Comparison of ENCODE assay signal across 8 cellular contexts in genomic region chr20:64038252-64038578, GRCh38. TPM values are rescaled to one million over a fixed set of nuclear protein-coding genes. Genes with fewer than 3 reads are reported as not detected.
DNase-seq lines count a peak whose midpoint lies in the region; ATAC-seq, FAIRE-seq and TF ChIP-seq lines count a peak whose summit lies in the region.

No MANE protein-coding gene starts in this region.

- no TSS peak for BruUV-seq in A673 (replicated peaks; lab: Mats Ljungman, UMichigan)
- BruUV-seq in K562 (replicated peaks; lab: Mats Ljungman, UMichigan): no TSS peak

- intact Hi-C loops in A673 (cut with micrococcal nuclease; ENCODE audit: unreplicated experiment): no loop called here
- intact Hi-C loops in K562 (cut with micrococcal nuclease): loop anchor here (2.0 to 5.0 kb wide), 3 partner anchors 17 to 501 kb away; partner anchors contain the start of gene PTK6

- TF ChIP-seq RAD21 in K562 (CRISPR knock-in tag; conservative IDR thresholded peaks at IDR 0.05 in 1 of 2, IDR thresholded peaks at IDR 0.05 in 1 of 2): no peak

- peak; percentile 24 for ATAC-seq in GM19023 (IDR thresholded peaks at IDR 0.05; ENCODE audit: unreplicated experiment)
- ATAC-seq in HG03432 (IDR thresholded peaks at IDR 0.05; ENCODE audit: unreplicated experiment): peak; percentile 41
- ATAC-seq in K562: peak; percentile 52

- WGBS in K562 (ENCODE audit: insufficient coverage, low coverage, missing lambda C conversion rate): 6% methylated on average over 15 of the region's 31 CpGs
- no CpG with 5 or more reads among the region's 31 CpGs for WGBS in trophoblast cell (ENCODE audit: extremely low coverage, insufficient coverage, insufficient read length)

- no peak for TF ChIP-seq EP300 in K562 (IDR thresholded peaks at IDR 0.05; ENCODE audit: low read length)

- H3K4me1 Mint-ChIP-seq in glutamatergic neuron (ENCODE audit: low read depth, unreplicated experiment): peaks cover 23% of the 10 kb centered on the region

- H3K9me1 ChIP-seq in K562 (ENCODE audit: control insufficient read depth, insufficient read depth, low read length): peaks cover 3% of the 10 kb centered on the region

- H3K9me3 ChIP-seq in A673 (ENCODE audit: low read depth, low read length, poor library complexity, severe bottlenecking) (no peaks in the 10 kb centered on the region), K562 (replicated peaks; ENCODE audit: control insufficient read depth, insufficient read depth, low read depth, low read length) (no peaks in the 10 kb centered on the region), trophoblast cell (ENCODE audit: insufficient read depth, low read depth, low read length) (no peaks in the 10 kb centered on the region)

- FAIRE-seq in K562 (lab: Jason Lieb, UNC): no peak

- H3K36me3 ChIP-seq in A673 (ENCODE audit: insufficient read depth, low read length, poor library complexity, severe bottlenecking) (no peaks in the 10 kb centered on the region), K562 (ENCODE audit: control insufficient read depth, insufficient read depth, low read length) (peaks cover 19% of the 10 kb centered on the region; the same call in 2 of the 3 replicates), trophoblast cell (ENCODE audit: control insufficient read depth in 1 of 2, insufficient read depth in 2 of 2, low read length in 2 of 2) (peaks cover 9 to 12% of the 10 kb centered on the region in 2 experiments)

- TF ChIP-seq POLR2A in K562 (conservative IDR thresholded peaks at IDR 0.05): no peak

- H3K4me3 ChIP-seq in A673 (ENCODE audit: low read depth, low read length, poor library complexity, severe bottlenecking): peak overlapping the region; percentile 46
- H3K4me3 ChIP-seq in K562: peak overlapping the region; percentile 51
- H3K4me3 ChIP-seq in trophoblast cell (ENCODE audit: low read depth, low read length): no peak overlapping the region

- no peak for DNase-seq in A673 (ENCODE audit: low spot score)
- DNase-seq in K562 (ENCODE audit: extremely low read depth in 1 of 4, low spot score in 3 of 4): peak in 1 of 4 experiments; percentile 44
- DNase-seq in trophoblast cell: no peak
- DNase-seq in dedifferentiated amniotic fluid mesenchymal stem cell (ENCODE audit: extremely low spot score): no peak
- DNase-seq in hippocampal formation (lab: John Stamatoyannopoulos, UW): no peak
- no peak for DNase-seq in glutamatergic neuron

- H4K91ac ChIP-seq in trophoblast cell (ENCODE audit: low read depth, low read length): peak overlapping the region; percentile 59

- H3K4me2 ChIP-seq in K562 (ENCODE audit: insufficient read depth, low read length): peak overlapping the region; percentile 74
- H3K4me2 ChIP-seq in trophoblast cell (ENCODE audit: low read length): peak overlapping the region; percentile 89

- POLR2A ChIA-PET in A673 (lab: Charles Lee; ENCODE audit: low non-redundant PET): no interaction called here
- POLR2A ChIA-PET in K562 (lab: Yijun Ruan, JAX): interaction anchor here (0.7 to 2.0 kb wide), 6 partner anchors 8 to 157 kb away, joined by 3 to 14 read pairs (median 4); partner anchors contain the start of gene TCEA2

- no peak overlapping the region for H2BK12ac ChIP-seq in trophoblast cell (ENCODE audit: low read length)

- no peak overlapping the region for H2BK120ac ChIP-seq in trophoblast cell (ENCODE audit: insufficient read depth, low read length, poor library complexity)

- CTCF ChIA-PET in A673 (lab: Charles Lee): interaction anchor here (0.6 kb wide), 1 partner anchor 82 kb away, joined by 3 read pairs; no protein-coding TSS in a partner anchor
- CTCF ChIA-PET in K562 (lab: Yijun Ruan, JAX; ENCODE audit: low intra/inter-chr PET ratio): interaction anchor here (1.3 to 2.1 kb wide), 3 partner anchors 19 to 82 kb away, joined by 3 to 16 read pairs (median 9); partner anchors contain the start of gene PRPF6

- no peaks in the 10 kb centered on the region for H4K20me1 ChIP-seq in K562 (replicated peaks; ENCODE audit: control insufficient read depth, insufficient read depth, low read length)

- peak overlapping the region; percentile 53 for H3K14ac ChIP-seq in trophoblast cell (ENCODE audit: low read length)

- no peak overlapping the region for H3K18ac ChIP-seq in trophoblast cell (ENCODE audit: low read length)

- H3K27ac ChIP-seq in A673 (ENCODE audit: low read depth, low read length, poor library complexity, severe bottlenecking): no peak overlapping the region
- no peak overlapping the region for H3K27ac ChIP-seq in K562 (ENCODE audit: extremely low read depth, low read depth, low read length)
- H3K27ac ChIP-seq in trophoblast cell (ENCODE audit: low read depth, low read length): no peak overlapping the region

- H4K12ac ChIP-seq in trophoblast cell (ENCODE audit: low read depth, low read length): no peak overlapping the region

- H2AFZ ChIP-seq in K562 (ENCODE audit: low read depth, low read length) (peak overlapping the region; percentile 96), trophoblast cell (ENCODE audit: insufficient read depth, low read length, poor library complexity) (no peak overlapping the region)

- in situ Hi-C loops in K562 (cut with MboI): no loop called here

- H3K4me3 Mint-ChIP-seq in glutamatergic neuron (ENCODE audit: unreplicated experiment): no peak overlapping the region

- peaks cover 50% of the 10 kb centered on the region for H3K27me3 ChIP-seq in A673 (replicated peaks; ENCODE audit: insufficient read depth, low read depth, low read length, poor library complexity)
- no peaks in the 10 kb centered on the region for H3K27me3 ChIP-seq in K562 (ENCODE audit: control insufficient read depth in 2 of 2, insufficient read depth in 2 of 2, low read length in 2 of 2)
- peaks cover 8% of the 10 kb centered on the region for H3K27me3 ChIP-seq in trophoblast cell (ENCODE audit: insufficient read depth, low read length)

- peak overlapping the region; percentile 69 to 92; a peak in 3 of 4 replicates for H3K9ac ChIP-seq in K562 (ENCODE audit: insufficient read depth in 1 of 2, low read depth in 2 of 2, low read length in 2 of 2)
- no peak overlapping the region for H3K9ac ChIP-seq in trophoblast cell (ENCODE audit: low read length)

- no peak overlapping the region for H3K23ac ChIP-seq in trophoblast cell (ENCODE audit: low read length)

- no peak overlapping the region for H3K27ac Mint-ChIP-seq in glutamatergic neuron (ENCODE audit: unreplicated experiment)

- H3K4me1 ChIP-seq in A673 (ENCODE audit: insufficient read depth, low read length, poor library complexity, severe bottlenecking) (peaks cover 17% of the 10 kb centered on the region), K562 (replicated peaks in 1 of 2; ENCODE audit: control insufficient read depth in 2 of 2, insufficient read depth in 2 of 2, low read length in 2 of 2) (peaks cover 33 to 85% of the 10 kb centered on the region in 2 experiments), trophoblast cell (ENCODE audit: control insufficient read depth in 1 of 2, insufficient read depth in 2 of 2, low read length in 2 of 2) (peaks cover 26 to 36% of the 10 kb centered on the region in 2 experiments)

- H4K8ac ChIP-seq in trophoblast cell (ENCODE audit: low read depth, low read length): peak overlapping the region; percentile 87

- H3K79me2 ChIP-seq in K562 (ENCODE audit: control insufficient read depth, insufficient read depth, low read length): no peaks in the 10 kb centered on the region; the same call in 2 of the 3 replicates
- peaks cover 3% of the 10 kb centered on the region for H3K79me2 ChIP-seq in trophoblast cell (ENCODE audit: control insufficient read depth, insufficient read depth, low read length, poor library complexity)

- peaks cover 15% of the 10 kb centered on the region for H3K9me3 Mint-ChIP-seq in glutamatergic neuron (ENCODE audit: unreplicated experiment)

- TF ChIP-seq CTCF in A673 (conservative IDR thresholded peaks at IDR 0.05; ENCODE audit: low read depth, low read length): no peak
- TF ChIP-seq CTCF in K562 (IDR thresholded peaks at IDR 0.05 in 2 of 3, conservative IDR thresholded peaks at IDR 0.05 in 1 of 3; ENCODE audit: insufficient read depth in 2 of 3, low read depth in 1 of 3, low read length in 3 of 3): no peak
- no peak for TF ChIP-seq CTCF in glutamatergic neuron (IDR thresholded peaks at IDR 0.05; ENCODE audit: partially characterized antibody, unreplicated experiment)

- peaks cover 10% of the 10 kb centered on the region for H3K27me3 Mint-ChIP-seq in glutamatergic neuron (ENCODE audit: unreplicated experiment)

- no peak overlapping the region for H3K4ac ChIP-seq in trophoblast cell (ENCODE audit: low read depth, low read length)

- H2BK5ac ChIP-seq in trophoblast cell (ENCODE audit: low read depth, low read length, poor library complexity): no peak overlapping the region

- H3K79me1 ChIP-seq in trophoblast cell (ENCODE audit: low read length): peaks cover 7% of the 10 kb centered on the region

- no peaks in the 10 kb centered on the region for H3K36me3 Mint-ChIP-seq in glutamatergic neuron (ENCODE audit: unreplicated experiment)

- H2AK5ac ChIP-seq in trophoblast cell (ENCODE audit: low read length): no peak overlapping the region

RNA-seq across cellular contexts. Expression of gene C20orf204, which starts 2.2 kb away (rescaled TPM):
- 2.4 and 2.5 TPM in 2 replicates for total RNA-seq in A673 (2021)
- total RNA-seq in K562 (2011; cell fraction: chromatin; rRNA removed; ENCODE audit: low replicate concordance): 5.2 and 13.5 TPM in 2 replicates
- 6.7 and 7.0 TPM in 2 replicates for total RNA-seq in K562 (2011; cell fraction: nucleolus; rRNA removed)
- total RNA-seq in K562 (2011; cell fraction: nucleoplasm; rRNA removed): 4.0 and 4.6 TPM in 2 replicates
- 0.59 and 0.73 TPM in 2 replicates for total RNA-seq in K562 (2014; rRNA removed)
- 0.10 and 0.22 TPM in 2 replicates for total RNA-seq in K562 (2014; rRNA removed; fragmentation: Illumina TruSeq; extraction: Trizol)
- total RNA-seq in K562 (2015; rRNA removed; fragmentation: Illumina TruSeq; extraction: Trizol): 0.36 and 0.45 TPM in 2 replicates
- total RNA-seq in K562 (2021): 0.67 and 1.1 TPM in 2 replicates
- 0.11 and 0.22 TPM in 2 replicates for polyA plus RNA-seq in K562 (2011; rRNA removed)
- 0.10 and 0.36 TPM in 2 replicates for polyA plus RNA-seq in K562 (2011; cell fraction: cytosol; rRNA removed)
- polyA plus RNA-seq in K562 (2011; cell fraction: nucleus; rRNA removed): 1.6 and 3.1 TPM in 2 replicates
- 0.43 and 0.46 TPM in 2 replicates for polyA plus RNA-seq in K562 (2012)
- polyA plus RNA-seq in K562 (2014; fragmentation: Illumina TruSeq; extraction: Trizol): 0.11 and 0.16 TPM in 2 replicates
- not detected for polyA plus RNA-seq in K562 (2014; fragmentation: Nextera tagmentation; extraction: Ambion mirVana)
- 0.94 and 1.6 TPM in 2 replicates for polyA plus RNA-seq in K562 (2014; rRNA removed)
- polyA minus RNA-seq in K562 (2011; rRNA and poly(A)+ RNA removed): 0.35 and 0.42 TPM in 2 replicates
- polyA minus RNA-seq in K562 (2011; cell fraction: cytosol; rRNA and poly(A)+ RNA removed): 0.27 TPM in 1 of 2 replicates, not detected in the other
- 1.8 TPM in 2 replicates for polyA minus RNA-seq in K562 (2011; cell fraction: nucleus; rRNA and poly(A)+ RNA removed)
- 0.70 and 0.87 TPM in 2 replicates for polyA plus RNA-seq in trophoblast cell (2013)
- 3.9 TPM for total RNA-seq in glutamatergic neuron (ENCODE audit: unreplicated experiment)

RNA-seq across cellular contexts. Expression of gene SOX18, which starts 11.2 kb away (rescaled TPM):
- 0.30 and 0.70 TPM in 2 replicates for total RNA-seq in A673 (2021)
- 0.58 and 1.6 TPM in 2 replicates for total RNA-seq in K562 (2011; cell fraction: chromatin; rRNA removed; ENCODE audit: low replicate concordance)
- 3.5 and 3.8 TPM in 2 replicates for total RNA-seq in K562 (2011; cell fraction: nucleolus; rRNA removed)
- 1.2 and 1.3 TPM in 2 replicates for total RNA-seq in K562 (2011; cell fraction: nucleoplasm; rRNA removed)
- 2.7 and 6.2 TPM in 2 replicates for total RNA-seq in K562 (2014; rRNA removed)
- total RNA-seq in K562 (2014; rRNA removed; fragmentation: Illumina TruSeq; extraction: Trizol): 0.13 and 0.15 TPM in 2 replicates
- total RNA-seq in K562 (2015; rRNA removed; fragmentation: Illumina TruSeq; extraction: Trizol): 0.76 and 0.94 TPM in 2 replicates
- 19.8 and 20.4 TPM in 2 replicates for total RNA-seq in K562 (2021)
- 0.33 and 0.47 TPM in 2 replicates for polyA plus RNA-seq in K562 (2011; rRNA removed)
- polyA plus RNA-seq in K562 (2011; cell fraction: cytosol; rRNA removed): 1.0 and 5.3 TPM in 2 replicates
- 2.6 and 7.3 TPM in 2 replicates for polyA plus RNA-seq in K562 (2011; cell fraction: nucleus; rRNA removed)
- 6.7 and 6.9 TPM in 2 replicates for polyA plus RNA-seq in K562 (2012)
- polyA plus RNA-seq in K562 (2014; fragmentation: Illumina TruSeq; extraction: Trizol): 0.21 and 0.78 TPM in 2 replicates
- under 1 TPM; 0.20 to 0.23 TPM for polyA plus RNA-seq in K562 (2014; fragmentation: Nextera tagmentation; extraction: Ambion mirVana)
- polyA plus RNA-seq in K562 (2014; rRNA removed): 4.4 and 6.8 TPM in 2 replicates
- 0.14 TPM in 1 of 2 replicates, not detected in the other for polyA minus RNA-seq in K562 (2011; rRNA and poly(A)+ RNA removed)
- polyA minus RNA-seq in K562 (2011; cell fraction: cytosol; rRNA and poly(A)+ RNA removed): 3.3 and 7.4 TPM in 2 replicates
- polyA minus RNA-seq in K562 (2011; cell fraction: nucleus; rRNA and poly(A)+ RNA removed): 1.5 and 2.1 TPM in 2 replicates
- 0.58 and 0.89 TPM in 2 replicates for polyA plus RNA-seq in trophoblast cell (2013)
- 0.66 TPM for total RNA-seq in glutamatergic neuron (ENCODE audit: unreplicated experiment)

RNA-seq across cellular contexts. Expression of gene TCEA2, which starts 24.8 kb away (rescaled TPM):
- total RNA-seq in A673 (2021): 35.0 and 41.3 TPM in 2 replicates
- total RNA-seq in K562 (2011; cell fraction: chromatin; rRNA removed; ENCODE audit: low replicate concordance): 17.4 and 45.7 TPM in 2 replicates
- total RNA-seq in K562 (2011; cell fraction: nucleolus; rRNA removed): 25.8 and 31.0 TPM in 2 replicates
- 17.7 and 19.9 TPM in 2 replicates for total RNA-seq in K562 (2011; cell fraction: nucleoplasm; rRNA removed)
- total RNA-seq in K562 (2014; rRNA removed): 5.4 and 7.8 TPM in 2 replicates
- total RNA-seq in K562 (2014; rRNA removed; fragmentation: Illumina TruSeq; extraction: Trizol): 3.0 and 3.6 TPM in 2 replicates
- total RNA-seq in K562 (2015; rRNA removed; fragmentation: Illumina TruSeq; extraction: Trizol): 6.4 and 6.9 TPM in 2 replicates
- 18.7 and 28.7 TPM in 2 replicates for total RNA-seq in K562 (2021)
- 8.6 and 14.0 TPM in 2 replicates for polyA plus RNA-seq in K562 (2011; rRNA removed)
- 14.2 and 18.7 TPM in 2 replicates for polyA plus RNA-seq in K562 (2011; cell fraction: cytosol; rRNA removed)
- 63.0 and 66.6 TPM in 2 replicates for polyA plus RNA-seq in K562 (2011; cell fraction: nucleus; rRNA removed)
- 15.6 and 29.0 TPM in 2 replicates for polyA plus RNA-seq in K562 (2012)
- polyA plus RNA-seq in K562 (2014; fragmentation: Illumina TruSeq; extraction: Trizol): 5.0 and 8.5 TPM in 2 replicates
- 1 to 10 TPM; 1.4 to 1.9 TPM for polyA plus RNA-seq in K562 (2014; fragmentation: Nextera tagmentation; extraction: Ambion mirVana)
- 8.0 and 10.0 TPM in 2 replicates for polyA plus RNA-seq in K562 (2014; rRNA removed)
- polyA minus RNA-seq in K562 (2011; rRNA and poly(A)+ RNA removed): 3.3 and 4.4 TPM in 2 replicates
- polyA minus RNA-seq in K562 (2011; cell fraction: cytosol; rRNA and poly(A)+ RNA removed): 4.1 and 11.9 TPM in 2 replicates
- polyA minus RNA-seq in K562 (2011; cell fraction: nucleus; rRNA and poly(A)+ RNA removed): 11.4 and 20.1 TPM in 2 replicates
- 55.8 and 60.4 TPM in 2 replicates for polyA plus RNA-seq in trophoblast cell (2013)
- total RNA-seq in glutamatergic neuron (ENCODE audit: unreplicated experiment): 102 TPM

RNA-seq across cellular contexts. Expression of gene RGS19, which starts 41.1 kb away (rescaled TPM):
- total RNA-seq in A673 (2021) (14.4 and 16.4 TPM in 2 replicates), K562 (2014; rRNA removed) (23.7 and 26.9 TPM in 2 replicates), K562 (2014; rRNA removed; fragmentation: Illumina TruSeq; extraction: Trizol) (3.2 and 3.3 TPM in 2 replicates), K562 (2015; rRNA removed; fragmentation: Illumina TruSeq; extraction: Trizol) (14.3 and 14.6 TPM in 2 replicates), K562 (2021) (20.7 and 21.0 TPM in 2 replicates), glutamatergic neuron (ENCODE audit: unreplicated experiment) (4.4 TPM)
- 7.1 and 15.6 TPM in 2 replicates for total RNA-seq in K562 (2011; cell fraction: chromatin; rRNA removed; ENCODE audit: low replicate concordance)
- total RNA-seq in K562 (2011; cell fraction: nucleolus; rRNA removed): 13.2 and 13.3 TPM in 2 replicates
- total RNA-seq in K562 (2011; cell fraction: nucleoplasm; rRNA removed): 7.2 and 10.5 TPM in 2 replicates
- polyA plus RNA-seq in K562 (2011; rRNA removed) (14.7 and 23.9 TPM in 2 replicates), K562 (2014; fragmentation: Illumina TruSeq; extraction: Trizol) (5.2 and 11.0 TPM in 2 replicates), K562 (2014; fragmentation: Nextera tagmentation; extraction: Ambion mirVana) (under 1 TPM; 0.41 to 0.98 TPM), K562 (2014; rRNA removed) (21.9 and 23.4 TPM in 2 replicates)
- polyA plus RNA-seq in K562 (2011; cell fraction: cytosol; rRNA removed): 31.1 and 65.3 TPM in 2 replicates
- 19.9 and 25.8 TPM in 2 replicates for polyA plus RNA-seq in K562 (2011; cell fraction: nucleus; rRNA removed)
- polyA plus RNA-seq in K562 (2012): 17.9 and 19.3 TPM in 2 replicates
- 4.7 and 4.8 TPM in 2 replicates for polyA minus RNA-seq in K562 (2011; rRNA and poly(A)+ RNA removed)
- 9.5 and 22.4 TPM in 2 replicates for polyA minus RNA-seq in K562 (2011; cell fraction: cytosol; rRNA and poly(A)+ RNA removed)
- polyA minus RNA-seq in K562 (2011; cell fraction: nucleus; rRNA and poly(A)+ RNA removed): 5.7 and 8.8 TPM in 2 replicates
- polyA plus RNA-seq in trophoblast cell (2013): 7.5 and 8.3 TPM in 2 replicates

RNA-seq across cellular contexts. Expression of gene OPRL1, which starts 41.7 kb away (rescaled TPM):
- total RNA-seq in A673 (2021): 0.32 and 0.46 TPM in 2 replicates
- 0.40 and 0.86 TPM in 2 replicates for total RNA-seq in K562 (2011; cell fraction: chromatin; rRNA removed; ENCODE audit: low replicate concordance)
- total RNA-seq in K562 (2011; cell fraction: nucleolus; rRNA removed): 0.67 and 0.79 TPM in 2 replicates
- 0.23 and 0.66 TPM in 2 replicates for total RNA-seq in K562 (2011; cell fraction: nucleoplasm; rRNA removed)
- total RNA-seq in K562 (2014; rRNA removed): 0.09 and 0.37 TPM in 2 replicates
- 0.07 TPM in 1 of 2 replicates, not detected in the other for total RNA-seq in K562 (2014; rRNA removed; fragmentation: Illumina TruSeq; extraction: Trizol)
- 0.14 and 0.15 TPM in 2 replicates for total RNA-seq in K562 (2015; rRNA removed; fragmentation: Illumina TruSeq; extraction: Trizol)
- total RNA-seq in K562 (2021): 0.22 and 0.33 TPM in 2 replicates
- polyA plus RNA-seq in K562 (2011; rRNA removed): 0.17 and 0.64 TPM in 2 replicates
- 0.55 and 0.76 TPM in 2 replicates for polyA plus RNA-seq in K562 (2011; cell fraction: cytosol; rRNA removed)
- polyA plus RNA-seq in K562 (2011; cell fraction: nucleus; rRNA removed): 0.67 and 0.70 TPM in 2 replicates
- 0.46 and 1.1 TPM in 2 replicates for polyA plus RNA-seq in K562 (2012)
- 0.06 and 0.11 TPM in 2 replicates for polyA plus RNA-seq in K562 (2014; fragmentation: Illumina TruSeq; extraction: Trizol)
- not detected for polyA plus RNA-seq in K562 (2014; fragmentation: Nextera tagmentation; extraction: Ambion mirVana)
- polyA plus RNA-seq in K562 (2014; rRNA removed): 0.04 and 0.11 TPM in 2 replicates
- polyA minus RNA-seq in K562 (2011; rRNA and poly(A)+ RNA removed): 0.39 and 0.48 TPM in 2 replicates
- 0.48 and 0.55 TPM in 2 replicates for polyA minus RNA-seq in K562 (2011; cell fraction: cytosol; rRNA and poly(A)+ RNA removed)
- polyA minus RNA-seq in K562 (2011; cell fraction: nucleus; rRNA and poly(A)+ RNA removed): 0.13 and 0.33 TPM in 2 replicates
- 1.1 and 1.4 TPM in 2 replicates for polyA plus RNA-seq in trophoblast cell (2013)
- 2.9 TPM for total RNA-seq in glutamatergic neuron (ENCODE audit: unreplicated experiment)
